ENCODE assay signal across 8 cellular contexts in the genomic region with DNA sequence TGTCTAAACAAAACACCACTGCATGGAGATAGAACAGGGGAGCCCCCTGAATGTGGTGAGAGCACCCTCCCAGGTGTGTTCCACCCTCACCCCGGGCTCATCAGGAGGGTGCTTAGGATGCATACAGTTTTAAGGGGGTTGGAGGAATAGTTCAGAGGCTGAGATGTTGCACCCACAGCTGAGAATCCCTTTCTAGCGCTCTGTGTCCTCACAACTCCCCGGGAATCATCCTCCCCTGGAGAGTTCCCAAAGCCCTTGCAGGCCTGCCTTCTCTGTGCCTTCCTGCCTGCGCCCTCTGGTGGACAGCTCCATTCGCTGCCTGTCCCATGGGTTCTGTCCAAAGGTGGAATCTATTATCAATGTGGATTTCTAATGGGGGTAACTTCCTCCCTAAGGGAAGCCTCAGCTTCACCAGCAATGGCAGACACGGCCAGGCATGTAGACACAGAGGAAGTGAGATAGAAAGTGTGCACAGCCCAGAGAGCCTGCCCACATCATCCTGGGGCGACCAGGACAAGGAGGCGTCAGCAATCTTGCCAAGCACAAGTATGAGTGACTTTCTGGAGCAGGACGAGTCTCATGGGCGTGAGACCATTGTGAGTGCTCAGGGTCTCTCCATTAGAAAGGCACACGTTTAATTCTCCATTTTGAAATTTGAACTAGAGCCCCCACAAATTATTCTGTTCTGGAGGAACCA. TPM values are rescaled to one million over a fixed set of nuclear protein-coding genes. Genes with fewer than 3 reads are reported as not detected.
A peak's percentile ranks its signal among the peaks of the same experiment; 100 is the strongest.
DNase-seq lines count a peak whose midpoint lies in the region; ATAC-seq and TF ChIP-seq lines count a peak whose summit lies in the region.

No MANE protein-coding gene starts in this region.

- H3K4me1 Mint-ChIP-seq in H9, result peaks cover 7% of the 10 kb centered on the region in 2 experiments
- H3K4me1 Mint-ChIP-seq in activated CD4-positive, alpha-beta T cell treated with anti-CD3 and anti-CD28 coated beads for 36 hours, result no peaks in the 10 kb centered on the region

- no peak overlapping the region for H3K9ac ChIP-seq in H9 (ENCODE audit: extremely low read depth, insufficient read length, low read length)

- H3K4me2 ChIP-seq in H9 (ENCODE audit: insufficient read depth, insufficient read length, low read length), result no peak overlapping the region

- H3K4me3 Mint-ChIP-seq in H9, result no peak overlapping the region; a peak in 1 of 5 replicates
- H3K4me3 Mint-ChIP-seq in activated CD4-positive, alpha-beta T cell treated with anti-CD3 and anti-CD28 coated beads for 36 hours, result no peak overlapping the region

- H3K14ac ChIP-seq in H9 (ENCODE audit: insufficient read depth, low read length), result no peak overlapping the region; the same call in 1 of the 2 replicates

- peak; percentile 61 for ATAC-seq in activated CD4-positive, alpha-beta T cell treated with anti-CD3 and anti-CD28 coated beads for 36 hours
- peak; percentile 98 for ATAC-seq in left lung

- H3K4me1 ChIP-seq in H9 (ENCODE audit: insufficient read depth, low read length) (no peaks in the 10 kb centered on the region), left lung (no peaks in the 10 kb centered on the region)

- no peak overlapping the region for H3K23ac ChIP-seq in H9 (ENCODE audit: insufficient read length, low read depth, low read length)

- POLR2A ChIA-PET in activated CD4-positive, alpha-beta T cell treated with anti-CD3 and anti-CD28 coated beads for 36 hours (lab: Charles Lee), result no interaction called here

- no CpG with 5 or more reads among the region's 11 CpGs for WGBS in H9 (ENCODE audit: extremely low coverage, insufficient read length, low lambda C conversion rate)

- H3K4me3 ChIP-seq in left lung, result no peak overlapping the region

- H3K27ac Mint-ChIP-seq in H9, result no peak overlapping the region
- H3K27ac Mint-ChIP-seq in activated CD4-positive, alpha-beta T cell treated with anti-CD3 and anti-CD28 coated beads for 36 hours, result no peak overlapping the region

- no peaks in the 10 kb centered on the region for H3K79me2 ChIP-seq in H9 (ENCODE audit: insufficient read depth, low read length)

- H3K9me3 Mint-ChIP-seq in H9, result no peaks in the 10 kb centered on the region
- H3K9me3 Mint-ChIP-seq in activated CD4-positive, alpha-beta T cell treated with anti-CD3 and anti-CD28 coated beads for 36 hours (ENCODE audit: low read depth), result no peaks in the 10 kb centered on the region

- H3K23me2 ChIP-seq in H9 (ENCODE audit: insufficient read length, low read depth, low read length, poor library complexity, severe bottlenecking), result peaks cover 1% of the 10 kb centered on the region

- no peak overlapping the region for H3K27ac ChIP-seq in H9 (ENCODE audit: insufficient read length, low read depth, low read length)
- H3K27ac ChIP-seq in left lung, result no peak overlapping the region

- H2BK20ac ChIP-seq in H9 (ENCODE audit: low read depth, low read length, poor library complexity, severe bottlenecking), result no peak overlapping the region

- no peaks in the 10 kb centered on the region for H4K20me1 ChIP-seq in H9 (ENCODE audit: control insufficient read depth, insufficient read depth, insufficient read length)

- no peak overlapping the region for H2BK12ac ChIP-seq in H9 (ENCODE audit: insufficient read length, low read depth, low read length)

- intact Hi-C loops in activated CD4-positive, alpha-beta T cell treated with anti-CD3 and anti-CD28 coated beads for 36 hours (cut with DNase I, micrococcal nuclease), result loop anchor here (1.0 to 10.0 kb wide), 4 partner anchors 307 to 1105 kb away; a partner anchor contains a TSS
- intact Hi-C loops in left lung (cut with DNase I), result no loop called here

- H3K9me3 ChIP-seq in H9 (ENCODE audit: control insufficient read depth, low read depth, low read length) (no peaks in the 10 kb centered on the region), left lung (no peaks in the 10 kb centered on the region)

- no peak overlapping the region for H4K5ac ChIP-seq in H9 (ENCODE audit: insufficient read length, low read depth, low read length)

- H3K36me3 Mint-ChIP-seq in H9 (ENCODE audit: insufficient read depth in 1 of 3, low read depth in 3 of 3), result no peaks in the 10 kb centered on the region
- H3K36me3 Mint-ChIP-seq in activated CD4-positive, alpha-beta T cell treated with anti-CD3 and anti-CD28 coated beads for 36 hours (ENCODE audit: low read depth), result no peaks in the 10 kb centered on the region

- no peaks in the 10 kb centered on the region for H3K36me3 ChIP-seq in left lung

- no peaks in the 10 kb centered on the region for H3K79me1 ChIP-seq in H9 (ENCODE audit: insufficient read depth, low read depth, low read length, poor library complexity, severe bottlenecking)

- no peak overlapping the region for H2BK5ac ChIP-seq in H9 (ENCODE audit: insufficient read length, low read length)

- TF ChIP-seq CTCF in H9 (conservative IDR thresholded peaks at IDR 0.05) (peak; percentile 92), left lung (IDR thresholded peaks at IDR 0.05) (peak; percentile 76 to 82)

- no peak overlapping the region for H4K8ac ChIP-seq in H9 (replicated peaks; ENCODE audit: insufficient read length, low read depth, low read length)

- H2AFZ ChIP-seq in H9 (ENCODE audit: low read length), result no peak overlapping the region

- H3K4ac ChIP-seq in H9 (ENCODE audit: low read depth, low read length), result no peak overlapping the region

- CTCF ChIA-PET in activated CD4-positive, alpha-beta T cell treated with anti-CD3 and anti-CD28 coated beads for 36 hours (lab: Charles Lee), result interaction anchor here (0.7 to 1.4 kb wide), 3 partner anchors 9 to 571 kb away, joined by 3 to 6 read pairs (median 3); no protein-coding TSS in a partner anchor

- no peak overlapping the region for H2BK15ac ChIP-seq in H9 (ENCODE audit: low read depth, low read length)

- no peak overlapping the region for H3K56ac ChIP-seq in H9 (ENCODE audit: insufficient read length, low read depth, low read length)

- H4K91ac ChIP-seq in H9 (ENCODE audit: insufficient read length, low read depth, low read length), result no peak overlapping the region

- H2AK5ac ChIP-seq in H9 (ENCODE audit: insufficient read length, low read length), result no peak overlapping the region

- no peaks in the 10 kb centered on the region for H3K27me3 ChIP-seq in H9 (ENCODE audit: insufficient read depth, low read length)
- peaks cover 0 to 7% of the 10 kb centered on the region in 2 donors for H3K27me3 ChIP-seq in left lung

- H3T11ph ChIP-seq in H9 (ENCODE audit: low read length), result no peak overlapping the region

- no peak overlapping the region for H2BK120ac ChIP-seq in H9 (ENCODE audit: low read depth, low read length, poor library complexity, severe bottlenecking)

- H3K27me3 Mint-ChIP-seq in H9 (ENCODE audit: low read depth), result peaks cover 8% of the 10 kb centered on the region
- peaks cover 25% of the 10 kb centered on the region for H3K27me3 Mint-ChIP-seq in activated CD4-positive, alpha-beta T cell treated with anti-CD3 and anti-CD28 coated beads for 36 hours

- no peak overlapping the region for H3K18ac ChIP-seq in H9 (ENCODE audit: insufficient read length, low read depth, low read length)

- DNase-seq in COLO829 (ENCODE audit: low spot score), result peak; percentile 65
- peak; percentile 84 for DNase-seq in H9
- peak; percentile 39 for DNase-seq in NCI-H2196 treated with DMSO at 0.1 percent for 48 hours (lab: John Stamatoyannopoulos, UW; ENCODE audit: unreplicated experiment)
- peak; percentile 86 for DNase-seq in activated CD4-positive, alpha-beta T cell treated with anti-CD3 and anti-CD28 coated beads for 36 hours
- DNase-seq in cerebellum (ENCODE audit: low spot score), result peak; percentile 53
- peak; percentile 80 to 90 for DNase-seq in left lung
- DNase-seq in stimulated activated CD4-positive, alpha-beta T cell treated with anti-CD3 and anti-CD28 coated beads, Interleukin-4, amount 100 ng/mL, for 48 hours (ENCODE audit: low read depth in 2 of 2), result peak; percentile 55 to 70
- DNase-seq in OCI-M2 (lab: John Stamatoyannopoulos, UW; ENCODE audit: unreplicated experiment), result no peak

RNA-seq across cellular contexts. Expression of a gene that starts 1.2 kb away (rescaled TPM):
- total RNA-seq in H9 (2021) (not detected in 2 replicates), cerebellum (not detected), left lung (under 1 TPM in 1 of 2 donors, not detected in 1; 0.10 TPM)
- not detected for total RNA-seq in activated CD4-positive, alpha-beta T cell treated with anti-CD3 and anti-CD28 coated beads for 36 hours

RNA-seq across cellular contexts. Expression of a gene that starts 7.1 kb away (rescaled TPM):
- not detected in 2 replicates for total RNA-seq in H9 (2021)
- total RNA-seq in activated CD4-positive, alpha-beta T cell treated with anti-CD3 and anti-CD28 coated beads for 36 hours, result not detected
- not detected for total RNA-seq in cerebellum
- not detected for total RNA-seq in left lung

RNA-seq across cellular contexts. Expression of a gene that starts 17.4 kb away (rescaled TPM):
- total RNA-seq in H9 (2021), result not detected in 2 replicates
- not detected for total RNA-seq in activated CD4-positive, alpha-beta T cell treated with anti-CD3 and anti-CD28 coated beads for 36 hours
- total RNA-seq in cerebellum, result not detected
- not detected for total RNA-seq in left lung

RNA-seq across cellular contexts. Expression of a gene that starts 18.8 kb away (rescaled TPM):
- total RNA-seq in H9 (2021) (not detected in 2 replicates), cerebellum (not detected), left lung (1 to 10 TPM in 1 of 2 donors, not detected in 1; 1.7 TPM)
- total RNA-seq in activated CD4-positive, alpha-beta T cell treated with anti-CD3 and anti-CD28 coated beads for 36 hours, result not detected

RNA-seq across cellular contexts. Expression of a gene that starts 29.8 kb away (rescaled TPM):
- total RNA-seq in H9 (2021), result not detected in 2 replicates
- not detected for total RNA-seq in activated CD4-positive, alpha-beta T cell treated with anti-CD3 and anti-CD28 coated beads for 36 hours
- not detected for total RNA-seq in cerebellum
- not detected for total RNA-seq in left lung

Comparison
In these comparisons a context has a peak if more than half of its experiments do, and no peak if none do; other contexts are left out.
1. intact Hi-C loops: an anchor here in activated CD4-positive, alpha-beta T cell treated with anti-CD3 and anti-CD28 coated beads for 36 hours (1.0 to 10.0 kb wide); none called in left lung.